Comparison of ENCODE assay signal across 9 cellular contexts in genomic region chr2:236545814-236546480, GRCh38. TPM values are rescaled to one million over a fixed set of nuclear protein-coding genes. Genes with fewer than 3 reads are reported as not detected.
A peak's percentile ranks its signal among the peaks of the same experiment; 100 is the strongest.
DNase-seq lines count a peak whose midpoint lies in the region; ATAC-seq and TF ChIP-seq lines count a peak whose summit lies in the region.
"Had no signal": no experiment of that assay in that cellular context is flagged by ENCODE, and none has a peak within 500 bp of the region (broad histone marks: within the 10 kb centered on the region; RNA-seq: fewer than 3 reads in every experiment).

No MANE protein-coding gene starts in this region.

- DNase-seq in activated naive CD4-positive, alpha-beta T cell treated with anti-CD3 and anti-CD28 coated beads, Interleukin-2, amount 10 ng/mL, durations not matched to agents 7 days and 5 days: peak; percentile 61
- DNase-seq in activated naive CD4-positive, alpha-beta T cell (lab: John Stamatoyannopoulos, UW): no peak
- DNase-seq in stomach (no peak), foreskin keratinocyte (no peak), NCI-H2171 (lab: John Stamatoyannopoulos, UW) (no peak), NCI-H446 treated with DMSO at 0.1 percent for 48 hours (lab: John Stamatoyannopoulos, UW) (no peak)
- DNase-seq: hypothalamus had no signal

- TF ChIP-seq CTCF in stomach (IDR thresholded peaks at IDR 0.05): no peak
- TF ChIP-seq CTCF in foreskin keratinocyte (conservative IDR thresholded peaks at IDR 0.05): no peak

- intact Hi-C loops in stomach (cut with DNase I; ENCODE audit: low total_unique reads): no loop called here

- peaks cover 91% of the 10 kb centered on the region for H3K4me1 Mint-ChIP-seq in activated naive CD4-positive, alpha-beta T cell treated with anti-CD3 and anti-CD28 coated beads, Interleukin-2, amount 10 ng/mL, durations not matched to agents 7 days and 5 days
- H3K4me1 Mint-ChIP-seq in T-helper 1 cell treated with Interleukin-12 subunit alpha and Interleukin-12 subunit beta and Interleukin-4 antibody, amounts not matched to agents 30 μg/mL and 1 μg/mL, for 36 hours (ENCODE audit: low read depth): peaks cover 76% of the 10 kb centered on the region

- CTCF ChIA-PET in activated naive CD4-positive, alpha-beta T cell treated with anti-CD3 and anti-CD28 coated beads, Interleukin-2, amount 10 ng/mL, durations not matched to agents 7 days and 5 days (lab: Charles Lee): interaction anchor here (1.6 to 2.7 kb wide), 3 partner anchors 23 to 33 kb away, joined by 4 to 8 read pairs (median 8); partner anchors contain the start of gene ACKR3

- peaks cover 68% of the 10 kb centered on the region for H3K36me3 Mint-ChIP-seq in activated naive CD4-positive, alpha-beta T cell treated with anti-CD3 and anti-CD28 coated beads, Interleukin-2, amount 10 ng/mL, durations not matched to agents 7 days and 5 days
- H3K36me3 Mint-ChIP-seq in T-helper 1 cell treated with Interleukin-12 subunit alpha and Interleukin-12 subunit beta and Interleukin-4 antibody, amounts not matched to agents 30 μg/mL and 1 μg/mL, for 36 hours (ENCODE audit: low read depth): peaks cover 37% of the 10 kb centered on the region

- no peaks in the 10 kb centered on the region for H3K27me3 Mint-ChIP-seq in activated naive CD4-positive, alpha-beta T cell treated with anti-CD3 and anti-CD28 coated beads, Interleukin-2, amount 10 ng/mL, durations not matched to agents 7 days and 5 days
- no peaks in the 10 kb centered on the region for H3K27me3 Mint-ChIP-seq in T-helper 1 cell treated with Interleukin-12 subunit alpha and Interleukin-12 subunit beta and Interleukin-4 antibody, amounts not matched to agents 30 μg/mL and 1 μg/mL, for 36 hours (ENCODE audit: low read depth)

- no peaks in the 10 kb centered on the region for H3K36me3 ChIP-seq in stomach

- ATAC-seq in HG02973 (IDR thresholded peaks at IDR 0.05; ENCODE audit: unreplicated experiment): peak; percentile 57
- no peak for ATAC-seq in foreskin keratinocyte

- H3K27me3 ChIP-seq in stomach: no peaks in the 10 kb centered on the region
- H3K27me3 ChIP-seq in foreskin keratinocyte: no peaks in the 10 kb centered on the region

- H3K27ac ChIP-seq in stomach (peak overlapping the region in 3 of 5 donors; percentile 32 to 55 (median 48)), foreskin keratinocyte (no peak overlapping the region)

- H3K9me3 Mint-ChIP-seq in activated naive CD4-positive, alpha-beta T cell treated with anti-CD3 and anti-CD28 coated beads, Interleukin-2, amount 10 ng/mL, durations not matched to agents 7 days and 5 days: peaks cover 12% of the 10 kb centered on the region
- peaks cover 4% of the 10 kb centered on the region for H3K9me3 Mint-ChIP-seq in T-helper 1 cell treated with Interleukin-12 subunit alpha and Interleukin-12 subunit beta and Interleukin-4 antibody, amounts not matched to agents 30 μg/mL and 1 μg/mL, for 36 hours

- H3K4me1 ChIP-seq in stomach (no peaks in the 10 kb centered on the region), foreskin keratinocyte (no peaks in the 10 kb centered on the region)

- no peak overlapping the region for H3K4me3 ChIP-seq in stomach

- H3K27ac Mint-ChIP-seq in activated naive CD4-positive, alpha-beta T cell treated with anti-CD3 and anti-CD28 coated beads, Interleukin-2, amount 10 ng/mL, durations not matched to agents 7 days and 5 days: peak overlapping the region; percentile 99
- peak overlapping the region; percentile 95 for H3K27ac Mint-ChIP-seq in T-helper 1 cell treated with Interleukin-12 subunit alpha and Interleukin-12 subunit beta and Interleukin-4 antibody, amounts not matched to agents 30 μg/mL and 1 μg/mL, for 36 hours

- no peaks in the 10 kb centered on the region for H3K9me3 ChIP-seq in stomach

- no peak for TF ChIP-seq POLR2A in stomach (IDR thresholded peaks at IDR 0.05)

- TF ChIP-seq EP300 in stomach (IDR thresholded peaks at IDR 0.05): no peak

- H3K4me3 Mint-ChIP-seq in activated naive CD4-positive, alpha-beta T cell treated with anti-CD3 and anti-CD28 coated beads, Interleukin-2, amount 10 ng/mL, durations not matched to agents 7 days and 5 days: peak overlapping the region; percentile 69
- peak overlapping the region; percentile 64 for H3K4me3 Mint-ChIP-seq in T-helper 1 cell treated with Interleukin-12 subunit alpha and Interleukin-12 subunit beta and Interleukin-4 antibody, amounts not matched to agents 30 μg/mL and 1 μg/mL, for 36 hours

- WGBS in stomach, 5 donors: 54 to 69% (median 65%) methylated on average over 13 of the region's 13 CpGs

RNA-seq across cellular contexts. Expression of gene ACKR3, which starts 23.7 kb away (rescaled TPM):
- total RNA-seq in stomach (10 to 100 TPM in 4 of 5 donors, 1 to 10 TPM in 1; 5.2 to 35.0 (median 15.1) TPM), foreskin keratinocyte (1.8 and 2.8 TPM in 2 replicates)
- polyA plus RNA-seq in stomach (1 to 10 TPM; 5.0 to 7.3 (median 5.8) TPM), foreskin keratinocyte (1.3 and 1.6 TPM in 2 replicates)
